10 cellular contexts compared by ENCODE assay signal in genomic region chr3:139533781-139534443, GRCh38. TPM values are rescaled to one million over a fixed set of nuclear protein-coding genes. Genes with fewer than 3 reads are reported as not detected.
A peak's percentile ranks its signal among the peaks of the same experiment; 100 is the strongest.
DNase-seq lines count a peak whose midpoint lies in the region; ATAC-seq and TF ChIP-seq lines count a peak whose summit lies in the region.
"Had no signal": no experiment of that assay in that cellular context is flagged by ENCODE, and none has a peak within 500 bp of the region (broad histone marks: within the 10 kb centered on the region; RNA-seq: fewer than 3 reads in every experiment).

No MANE protein-coding gene starts in this region.

- peak overlapping the region; percentile 83 to 89 for H3K27ac ChIP-seq in breast epithelium

- peak; percentile 9 for DNase-seq in NAMALWA (ENCODE audit: low spot score)
- DNase-seq in breast epithelium (ENCODE audit: low spot score in 2 of 2): peak in 1 of 2 donors; percentile 18
- DNase-seq in medulla oblongata (ENCODE audit: extremely low spot score): peak; percentile 52
- no peak for DNase-seq in NCI-H1048 (lab: John Stamatoyannopoulos, UW)
- no peak for DNase-seq in stimulated activated naive CD8-positive, alpha-beta T cell treated with anti-CD3 and anti-CD28 coated beads, Interleukin-15, amount 100 ng/mL, for 72 hours
- DNase-seq in GM19240 (ENCODE audit: insufficient read length, low spot score): no peak
- DNase-seq: gastrocnemius medialis had no signal

- H3K36me3 ChIP-seq in breast epithelium: no peaks in the 10 kb centered on the region
- H3K36me3 ChIP-seq: gastrocnemius medialis, upper lobe of left lung had no signal

- H3K4me1 Mint-ChIP-seq in stimulated activated naive CD8-positive, alpha-beta T cell treated with anti-CD3 and anti-CD28 coated beads, Interleukin-15, amount 100 ng/mL, for 72 hours: peaks cover 30% of the 10 kb centered on the region

- H3K4me3 ChIP-seq in breast epithelium: no peak overlapping the region
- H3K4me3 ChIP-seq: gastrocnemius medialis, upper lobe of left lung had no signal

- H3K9me3 ChIP-seq in breast epithelium: no peaks in the 10 kb centered on the region
- H3K9me3 ChIP-seq: gastrocnemius medialis, upper lobe of left lung had no signal

- no peak for TF ChIP-seq POLR2A in breast epithelium (IDR thresholded peaks at IDR 0.05)

- ATAC-seq in GM19468 (IDR thresholded peaks at IDR 0.05; ENCODE audit: extremely low read depth, unreplicated experiment) (peak; percentile 19), HG03442 (IDR thresholded peaks at IDR 0.05; ENCODE audit: unreplicated experiment) (no peak)
- no peak for ATAC-seq in stimulated activated naive CD8-positive, alpha-beta T cell treated with anti-CD3 and anti-CD28 coated beads, Interleukin-15, amount 100 ng/mL, for 72 hours

- H3K27ac Mint-ChIP-seq in stimulated activated naive CD8-positive, alpha-beta T cell treated with anti-CD3 and anti-CD28 coated beads, Interleukin-15, amount 100 ng/mL, for 72 hours: no peak overlapping the region

- TF ChIP-seq CTCF in breast epithelium (IDR thresholded peaks at IDR 0.05): no peak

- intact Hi-C loops in breast epithelium (cut with DNase I; ENCODE audit: low total_unique reads): no loop called here

- no peak overlapping the region for H3K4me3 Mint-ChIP-seq in stimulated activated naive CD8-positive, alpha-beta T cell treated with anti-CD3 and anti-CD28 coated beads, Interleukin-15, amount 100 ng/mL, for 72 hours

- no peaks in the 10 kb centered on the region for H3K27me3 ChIP-seq in breast epithelium
- H3K27me3 ChIP-seq: gastrocnemius medialis, upper lobe of left lung had no signal

- no peaks in the 10 kb centered on the region for H3K9me3 Mint-ChIP-seq in stimulated activated naive CD8-positive, alpha-beta T cell treated with anti-CD3 and anti-CD28 coated beads, Interleukin-15, amount 100 ng/mL, for 72 hours

- peaks cover 33% of the 10 kb centered on the region for H3K27me3 Mint-ChIP-seq in stimulated activated naive CD8-positive, alpha-beta T cell treated with anti-CD3 and anti-CD28 coated beads, Interleukin-15, amount 100 ng/mL, for 72 hours

- H3K4me1 ChIP-seq in breast epithelium: peaks cover 17 to 31% of the 10 kb centered on the region in 2 donors

RNA-seq across cellular contexts. Expression of gene RBP1, which starts 5.6 kb away (rescaled TPM):
- total RNA-seq in breast epithelium: 10 to 100 TPM in 2 of 3 donors, under 1 TPM in 1; 0.64 to 20.9 (median 14.7) TPM

RNA-seq across cellular contexts. Expression of gene RBP2, which starts 57.6 kb away (rescaled TPM):
- 1 to 10 TPM in 1 of 3 donors, not detected in 2; 1.3 TPM for total RNA-seq in breast epithelium
- total RNA-seq: gastrocnemius medialis had no signal

Comparison
In these comparisons a context has a peak if more than half of its experiments do, and no peak if none do; other contexts are left out.
1. DNase-seq: peak in NAMALWA (single experiment) and medulla oblongata (single experiment); none in NCI-H1048 (single experiment), stimulated activated naive CD8-positive, alpha-beta T cell treated with anti-CD3 and anti-CD28 coated beads, Interleukin-15, amount 100 ng/mL, for 72 hours (0 of 2) and GM19240 (single experiment).